Comparison of ENCODE assay signal across 24 cellular contexts in the genomic region with DNA sequence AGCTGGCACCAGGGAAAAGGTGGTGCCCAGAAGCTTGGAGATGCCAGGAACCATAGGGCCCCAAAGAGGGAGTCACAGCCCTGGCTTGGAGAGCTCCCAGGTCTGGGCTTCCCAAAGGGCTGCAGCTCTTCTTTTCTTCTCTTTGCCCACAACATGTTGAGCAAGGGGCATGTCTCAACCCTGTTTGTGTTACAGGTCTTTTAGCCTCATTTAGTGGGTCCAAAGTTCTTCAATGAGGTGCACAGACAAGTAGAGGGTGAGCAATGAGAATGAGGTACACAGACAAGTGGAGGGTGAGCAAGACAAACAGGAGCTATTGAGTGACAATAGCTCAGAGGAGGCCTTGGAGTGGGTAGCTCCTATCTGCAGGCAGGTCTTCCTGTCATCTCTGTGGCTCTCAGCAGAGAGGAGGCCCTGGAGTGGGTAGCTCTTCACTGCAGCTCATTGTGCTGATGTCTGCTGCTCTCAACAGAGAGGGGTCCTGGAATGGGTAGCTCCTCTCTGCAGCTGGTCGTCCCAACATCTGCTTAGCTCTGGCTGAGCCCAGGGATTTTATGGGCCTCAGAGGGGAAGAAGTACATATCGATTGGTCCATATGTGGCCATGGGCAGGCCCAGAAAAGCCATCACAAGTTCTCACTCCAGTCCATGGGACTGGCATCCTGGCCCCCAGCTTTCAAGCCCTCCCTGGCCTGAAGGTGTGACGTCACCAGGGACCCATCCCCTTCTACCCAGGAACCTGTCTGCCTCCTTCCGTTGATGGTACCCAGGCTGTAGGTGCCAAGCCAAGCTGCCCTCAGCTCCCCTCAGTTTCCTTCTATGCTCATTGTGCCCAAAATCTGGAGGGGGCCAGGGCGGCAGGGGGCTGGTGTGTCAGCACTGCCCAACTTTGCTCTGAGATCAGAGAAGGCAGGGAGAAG. TPM values are rescaled to one million over a fixed set of nuclear protein-coding genes. Genes with fewer than 3 reads are reported as not detected.
"Had no signal": no experiment of that assay in that cellular context is flagged by ENCODE, and none has a peak within 500 bp of the region (broad histone marks: within the 10 kb centered on the region; RNA-seq: fewer than 3 reads in every experiment).

No MANE protein-coding gene starts in this region.

- H3K4me3 Mint-ChIP-seq: activated B cell treated with CpG ODN at 0.5 μM for 24 hours; activated naive CD4-positive, alpha-beta T cell treated with anti-CD3 and anti-CD28 coated beads, Interleukin-2, amount 50 U/mL, for 24 hours; activated T-cell treated with anti-CD3 and anti-CD28 coated beads, Interleukin-2, amount 50 U/mL, for 72 hours; memory B cell; nephron progenitor cell; T-helper 17 cell had no signal

- H3K27me3 ChIP-seq: body of pancreas, heart left ventricle, stomach, suprapubic skin, tibial nerve, vagina had no signal

- H3K9ac ChIP-seq: parathyroid adenoma had no signal

- H3K4me3 ChIP-seq: body of pancreas, heart left ventricle, mucosa of descending colon, stomach, suprapubic skin, tibial nerve, vagina had no signal

- H3K9me3 ChIP-seq: vagina had no signal

- DNase-seq: activated B cell treated with CpG ODN at 0.5 μM for 24 hours; activated CD4-positive, alpha-beta T cell treated with anti-CD3 and anti-CD28 coated beads, Interleukin-2, amount 50 U/mL, for 1 hour; activated effector memory CD4-positive, alpha-beta T cell treated with Interleukin-2 at 50 U/mL for 16 hours; anterior cingulate cortex; body of pancreas; heart left ventricle; islet precursor cell; left cardiac atrium; mucosa of descending colon; nephron progenitor cell; nucleus accumbens; right cardiac atrium; stimulated activated CD4-positive, alpha-beta T cell treated with anti-CD3 and anti-CD28 coated beads, Interleukin-1b, Interleukin-23, amount 100 ng/mL, for 48 hours; stomach; T-helper 17 cell had no signal

- H3K36me3 ChIP-seq: heart left ventricle, vagina had no signal

- H3K27ac ChIP-seq: body of pancreas, epithelial cell of prostate, heart left ventricle, parathyroid adenoma, stomach, suprapubic skin, tibial nerve, vagina had no signal

- H3K27me3 Mint-ChIP-seq: activated B cell treated with CpG ODN at 0.5 μM for 24 hours; activated naive CD4-positive, alpha-beta T cell treated with anti-CD3 and anti-CD28 coated beads, Interleukin-2, amount 50 U/mL, for 24 hours; memory B cell; T-helper 17 cell had no signal

- H3K4me1 Mint-ChIP-seq: nephron progenitor cell had no signal

- H3K4me1 ChIP-seq: body of pancreas, heart left ventricle, parathyroid adenoma, stomach, suprapubic skin, tibial nerve, vagina had no signal

- H3K27ac Mint-ChIP-seq: activated B cell treated with CpG ODN at 0.5 μM for 24 hours; activated naive CD4-positive, alpha-beta T cell treated with anti-CD3 and anti-CD28 coated beads, Interleukin-2, amount 50 U/mL, for 24 hours; activated T-cell treated with anti-CD3 and anti-CD28 coated beads, Interleukin-2, amount 50 U/mL, for 72 hours; memory B cell; nephron progenitor cell; T-helper 17 cell had no signal

- H3K9me3 Mint-ChIP-seq: activated naive CD4-positive, alpha-beta T cell treated with anti-CD3 and anti-CD28 coated beads, Interleukin-2, amount 50 U/mL, for 24 hours had no signal

- ATAC-seq: activated T-cell treated with anti-CD3 and anti-CD28 coated beads, Interleukin-2, amount 50 U/mL, for 72 hours; body of pancreas; heart left ventricle; mucosa of descending colon; right cardiac atrium; T-helper 17 cell had no signal

- H2AFZ ChIP-seq: parathyroid adenoma had no signal

- H3K79me2 ChIP-seq: parathyroid adenoma had no signal

RNA-seq across cellular contexts. Expression of a gene that starts 34.9 kb away (rescaled TPM):
- total RNA-seq: chondrocyte had no signal
